Comparison of ENCODE assay signal across 8 cellular contexts in genomic region chr22:28882545-28882877, GRCh38. TPM values are rescaled to one million over a fixed set of nuclear protein-coding genes. Genes with fewer than 3 reads are reported as not detected.
DNase-seq lines count a peak whose midpoint lies in the region; ATAC-seq and TF ChIP-seq lines count a peak whose summit lies in the region.

No MANE protein-coding gene starts in this region.

- ATAC-seq in natural killer cell treated with Interleukin-12 subunit alpha and Interleukin-12 subunit beta and Interleukin-15 and Interleukin-18, amount 100 ng/mL, for 72 hours: no peak
- ATAC-seq in HG02678 (IDR thresholded peaks at IDR 0.05; ENCODE audit: unreplicated experiment) (no peak), HG03196 (IDR thresholded peaks at IDR 0.05; ENCODE audit: unreplicated experiment) (no peak), GM21447 (IDR thresholded peaks at IDR 0.05; ENCODE audit: unreplicated experiment) (no peak)

- H3K27ac ChIP-seq in H9 (ENCODE audit: insufficient read length, low read depth, low read length) (no peak overlapping the region), SJSA1 (no peak overlapping the region)

- H3K79me1 ChIP-seq in H9 (ENCODE audit: insufficient read depth, low read depth, low read length, poor library complexity, severe bottlenecking): peaks cover 6% of the 10 kb centered on the region

- H3K23ac ChIP-seq in H9 (ENCODE audit: insufficient read length, low read depth, low read length): no peak overlapping the region

- no peak overlapping the region for H2BK15ac ChIP-seq in H9 (ENCODE audit: low read depth, low read length)

- no peaks in the 10 kb centered on the region for H3K27me3 ChIP-seq in H9 (ENCODE audit: insufficient read depth, low read length)
- H3K27me3 ChIP-seq in SJSA1 (replicated peaks): no peaks in the 10 kb centered on the region

- no peak overlapping the region for H3T11ph ChIP-seq in H9 (ENCODE audit: low read length)

- H3K9me3 ChIP-seq in H9 (ENCODE audit: control insufficient read depth, low read depth, low read length): no peaks in the 10 kb centered on the region
- H3K9me3 ChIP-seq in SJSA1 (replicated peaks): no peaks in the 10 kb centered on the region

- no peak overlapping the region for H2AFZ ChIP-seq in H9 (ENCODE audit: low read length)

- no peak overlapping the region for H2BK20ac ChIP-seq in H9 (ENCODE audit: low read depth, low read length, poor library complexity, severe bottlenecking)

- peaks cover 17% of the 10 kb centered on the region for H3K23me2 ChIP-seq in H9 (ENCODE audit: insufficient read length, low read depth, low read length, poor library complexity, severe bottlenecking)

- H3K27ac Mint-ChIP-seq in H9: peak overlapping the region in 2 of 3 experiments; percentile 94 to 96; a peak in 6 of 7 replicates
- H3K27ac Mint-ChIP-seq in endothelial cell (ENCODE audit: unreplicated experiment): peak overlapping the region; percentile 9
- no peak overlapping the region for H3K27ac Mint-ChIP-seq in natural killer cell treated with Interleukin-12 subunit alpha and Interleukin-12 subunit beta and Interleukin-15 and Interleukin-18, amount 100 ng/mL, for 72 hours

- WGBS in H9 (ENCODE audit: extremely low coverage, insufficient read length, low lambda C conversion rate): no CpG with 5 or more reads among the region's 5 CpGs

- no peak for DNase-seq in H9
- no peak for DNase-seq in SJSA1 (ENCODE audit: low read depth in 1 of 2, low spot score in 2 of 2)
- peak; percentile 12 for DNase-seq in endothelial cell (ENCODE audit: low spot score)
- DNase-seq in natural killer cell treated with Interleukin-12 subunit alpha and Interleukin-12 subunit beta and Interleukin-15 and Interleukin-18, amount 100 ng/mL, for 72 hours (ENCODE audit: low spot score): no peak
- no peak for DNase-seq in NCI-H510A (lab: John Stamatoyannopoulos, UW)

- peak overlapping the region; percentile 78 for H3K4me3 ChIP-seq in SJSA1

- H3K4me3 Mint-ChIP-seq in H9: peak overlapping the region; percentile 76 to 85
- peak overlapping the region; percentile 92 for H3K4me3 Mint-ChIP-seq in endothelial cell (ENCODE audit: unreplicated experiment)
- peak overlapping the region; percentile 79 for H3K4me3 Mint-ChIP-seq in natural killer cell treated with Interleukin-12 subunit alpha and Interleukin-12 subunit beta and Interleukin-15 and Interleukin-18, amount 100 ng/mL, for 72 hours

- H3K4me1 Mint-ChIP-seq in H9 (peaks cover 35 to 37% of the 10 kb centered on the region in 2 experiments), endothelial cell (ENCODE audit: unreplicated experiment) (peaks cover 19% of the 10 kb centered on the region)
- peaks cover 12 to 18% of the 10 kb centered on the region in 2 donors for H3K4me1 Mint-ChIP-seq in natural killer cell treated with Interleukin-12 subunit alpha and Interleukin-12 subunit beta and Interleukin-15 and Interleukin-18, amount 100 ng/mL, for 72 hours (ENCODE audit: low read depth in 2 of 2)

- H4K5ac ChIP-seq in H9 (ENCODE audit: insufficient read length, low read depth, low read length): no peak overlapping the region

- peaks cover 20% of the 10 kb centered on the region; the same call in 1 of the 2 replicates for H3K79me2 ChIP-seq in H9 (ENCODE audit: insufficient read depth, low read length)

- no peaks in the 10 kb centered on the region for H4K20me1 ChIP-seq in H9 (ENCODE audit: control insufficient read depth, insufficient read depth, insufficient read length)

- no peaks in the 10 kb centered on the region for H3K36me3 Mint-ChIP-seq in H9 (ENCODE audit: insufficient read depth in 1 of 3, low read depth in 3 of 3)
- no peaks in the 10 kb centered on the region for H3K36me3 Mint-ChIP-seq in endothelial cell (ENCODE audit: low read depth, unreplicated experiment)
- H3K36me3 Mint-ChIP-seq in natural killer cell treated with Interleukin-12 subunit alpha and Interleukin-12 subunit beta and Interleukin-15 and Interleukin-18, amount 100 ng/mL, for 72 hours: no peaks in the 10 kb centered on the region

- peaks cover 10% of the 10 kb centered on the region for H3K4me1 ChIP-seq in H9 (ENCODE audit: insufficient read depth, low read length)
- H3K4me1 ChIP-seq in SJSA1 (replicated peaks): peaks cover 18% of the 10 kb centered on the region

- H3K27me3 Mint-ChIP-seq in H9 (ENCODE audit: low read depth): peaks cover 10% of the 10 kb centered on the region
- peaks cover 6% of the 10 kb centered on the region for H3K27me3 Mint-ChIP-seq in endothelial cell (ENCODE audit: unreplicated experiment)
- H3K27me3 Mint-ChIP-seq in natural killer cell treated with Interleukin-12 subunit alpha and Interleukin-12 subunit beta and Interleukin-15 and Interleukin-18, amount 100 ng/mL, for 72 hours: peaks cover 15 to 32% of the 10 kb centered on the region in 2 donors

- peak overlapping the region; percentile 89; the same call in 1 of the 2 replicates for H3K14ac ChIP-seq in H9 (ENCODE audit: insufficient read depth, low read length)

- H3K9me3 Mint-ChIP-seq in H9 (peaks cover 0 to 2% of the 10 kb centered on the region in 2 experiments; a peak in 3 of 5 replicates), endothelial cell (ENCODE audit: unreplicated experiment) (no peaks in the 10 kb centered on the region)
- no peaks in the 10 kb centered on the region for H3K9me3 Mint-ChIP-seq in natural killer cell treated with Interleukin-12 subunit alpha and Interleukin-12 subunit beta and Interleukin-15 and Interleukin-18, amount 100 ng/mL, for 72 hours

- no peak overlapping the region for H3K56ac ChIP-seq in H9 (ENCODE audit: insufficient read length, low read depth, low read length)

- no peak overlapping the region for H4K8ac ChIP-seq in H9 (replicated peaks; ENCODE audit: insufficient read length, low read depth, low read length)

- TF ChIP-seq CTCF in H9 (conservative IDR thresholded peaks at IDR 0.05) (no peak), endothelial cell (IDR thresholded peaks at IDR 0.05; ENCODE audit: unreplicated experiment) (no peak)

- H2BK12ac ChIP-seq in H9 (ENCODE audit: insufficient read length, low read depth, low read length): no peak overlapping the region

- H3K36me3 ChIP-seq in SJSA1: no peaks in the 10 kb centered on the region

- peak overlapping the region; percentile 78 for H3K4me2 ChIP-seq in H9 (ENCODE audit: insufficient read depth, insufficient read length, low read length)

- no peak overlapping the region for H2BK120ac ChIP-seq in H9 (ENCODE audit: low read depth, low read length, poor library complexity, severe bottlenecking)

- peak overlapping the region; percentile 88 for H3K18ac ChIP-seq in H9 (ENCODE audit: insufficient read length, low read depth, low read length)

- H2BK5ac ChIP-seq in H9 (ENCODE audit: insufficient read length, low read length): no peak overlapping the region

- H4K91ac ChIP-seq in H9 (ENCODE audit: insufficient read length, low read depth, low read length): no peak overlapping the region

- peak overlapping the region; percentile 62 for H3K9ac ChIP-seq in H9 (ENCODE audit: extremely low read depth, insufficient read length, low read length)

- H2AK5ac ChIP-seq in H9 (ENCODE audit: insufficient read length, low read length): no peak overlapping the region

- H3K4ac ChIP-seq in H9 (ENCODE audit: low read depth, low read length): no peak overlapping the region; the same call in 1 of the 2 replicates

RNA-seq across cellular contexts. Expression of gene ZNRF3, which starts 0.9 kb away (rescaled TPM):
- 20.5 and 20.6 TPM in 2 replicates for total RNA-seq in H9 (2021)
- total RNA-seq in SJSA1 (2014; rRNA removed; shearing (Covaris generic)): 3.2 and 6.0 TPM in 2 replicates
- 3.3 TPM for total RNA-seq in endothelial cell (ENCODE audit: unreplicated experiment)
- under 1 TPM; 0.61 to 0.64 TPM for total RNA-seq in natural killer cell treated with Interleukin-12 subunit alpha and Interleukin-12 subunit beta and Interleukin-15 and Interleukin-18, amount 100 ng/mL, for 72 hours

Comparison
In these comparisons a context has a peak if more than half of its experiments do, and no peak if none do; other contexts are left out.
1. H3K27ac Mint-ChIP-seq: peak in H9 (2 of 3) and endothelial cell (single experiment); none in natural killer cell treated with Interleukin-12 subunit alpha and Interleukin-12 subunit beta and Interleukin-15 and Interleukin-18, amount 100 ng/mL, for 72 hours (0 of 2).
2. Peak in every context shown above with its lines, with median percentiles within 50 percentile points of each other: H3K4me3 Mint-ChIP-seq.